13 cellular contexts compared by ENCODE assay signal in the genomic region with DNA sequence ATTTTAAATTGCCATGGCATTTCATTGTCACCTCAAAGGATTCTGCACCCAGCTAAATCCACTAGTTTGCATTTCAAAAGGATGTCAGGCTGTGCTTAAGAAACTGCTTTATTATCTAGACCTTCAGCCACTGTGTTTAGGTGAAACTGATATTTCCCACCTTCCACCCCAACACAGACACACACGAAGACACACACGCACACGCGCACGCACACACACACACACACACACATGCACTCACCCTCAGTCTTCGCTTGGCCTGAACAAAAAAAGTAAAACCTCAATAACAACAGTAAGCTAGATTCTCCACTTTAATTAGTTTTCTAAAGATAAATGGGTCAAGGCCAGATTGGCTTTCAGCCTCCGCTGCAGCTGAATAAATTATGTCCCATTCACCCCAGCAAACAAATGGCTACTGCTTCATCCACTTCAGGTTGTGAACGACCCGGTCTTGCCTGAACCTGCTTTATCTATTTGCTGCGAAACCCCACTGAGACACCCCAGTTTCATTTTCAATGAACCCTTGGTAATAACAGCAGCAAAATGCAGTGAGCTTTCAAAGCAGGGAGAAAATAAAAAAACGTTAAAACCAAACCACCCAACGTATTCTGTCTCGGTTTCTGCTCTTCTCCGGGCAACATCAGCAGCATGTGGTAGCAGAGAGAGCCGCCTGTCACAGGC.
DNase-seq lines count a peak whose midpoint lies in the region; ATAC-seq and TF ChIP-seq lines count a peak whose summit lies in the region.
"Had no signal": no experiment of that assay in that cellular context is flagged by ENCODE, and none has a peak within 500 bp of the region (broad histone marks: within the 10 kb centered on the region; RNA-seq: fewer than 3 reads in every experiment).

No MANE protein-coding gene starts in this region.

- in situ Hi-C loops in IMR-90 (cut with MboI; ENCODE audit: low sequenced_read_pairs), result no loop called here

- H4K8ac ChIP-seq in IMR-90 (ENCODE audit: low read depth in 2 of 2, low read length in 2 of 2), result peak overlapping the region in 1 of 2 experiments; percentile 52; a peak in 3 of 4 replicates

- H3K9me3 Mint-ChIP-seq in CD8-positive, alpha-beta memory T cell, result no peaks in the 10 kb centered on the region
- no peaks in the 10 kb centered on the region for H3K9me3 Mint-ChIP-seq in brain
- H3K9me3 Mint-ChIP-seq in endothelial cell (ENCODE audit: unreplicated experiment), result no peaks in the 10 kb centered on the region

- peak overlapping the region; percentile 39 for H3K27ac ChIP-seq in CD8-positive, alpha-beta memory T cell (ENCODE audit: low read depth, low read length)
- H3K27ac ChIP-seq in IMR-90 (ENCODE audit: insufficient read depth, low read length) (no peak overlapping the region), Peyer's patch (peak overlapping the region in 2 of 4 donors; percentile 15 to 22)
- H3K27ac ChIP-seq: sigmoid colon had no signal

- peak overlapping the region; percentile 37 for H3K4me2 ChIP-seq in IMR-90 (ENCODE audit: low read depth, low read length)

- 76% methylated on average over 5 of the region's 15 CpGs; no CpG with 5 or more reads in 1 of the 2 experiments for WGBS in IMR-90 (ENCODE audit: extremely low coverage in 2 of 2, insufficient read length in 1 of 2), 2 experiments

- no peak overlapping the region for H2AK9ac ChIP-seq in IMR-90 (replicated peaks; ENCODE audit: low read depth, low read length, poor library complexity)

- TF ChIP-seq RAD21 in IMR-90 (IDR thresholded peaks at IDR 0.05; ENCODE audit: low read length), result no peak

- H3K27ac Mint-ChIP-seq in CD8-positive, alpha-beta memory T cell, result peak overlapping the region; percentile 53 to 97 (median 90)
- H3K27ac Mint-ChIP-seq in brain (peak overlapping the region; percentile 77 to 95 (median 93)), endothelial cell (ENCODE audit: unreplicated experiment) (no peak overlapping the region)

- peak overlapping the region; percentile 63 for H2AFZ ChIP-seq in IMR-90 (replicated peaks; ENCODE audit: low read length, poor library complexity)

- no peak for TF ChIP-seq CTCF in IMR-90 (conservative IDR thresholded peaks at IDR 0.05; ENCODE audit: low read depth, low read length)
- no peak for TF ChIP-seq CTCF in brain (conservative IDR thresholded peaks at IDR 0.05)
- no peak for TF ChIP-seq CTCF in endothelial cell (IDR thresholded peaks at IDR 0.05; ENCODE audit: unreplicated experiment)
- no peak for TF ChIP-seq CTCF in Peyer's patch (IDR thresholded peaks at IDR 0.05)

- peak overlapping the region; percentile 96 for H2AK5ac ChIP-seq in IMR-90 (ENCODE audit: low read depth, low read length)

- CTCF ChIA-PET in CD8-positive, alpha-beta memory T cell (lab: Charles Lee), result interaction anchor here (0.9 to 2.5 kb wide), 4 partner anchors 9 to 33 kb away, joined by 3 to 10 read pairs (median 6); no protein-coding TSS in a partner anchor
- CTCF ChIA-PET in IMR-90 (lab: Yijun Ruan, JAX), result interaction anchor here (0.6 to 0.7 kb wide), 2 partner anchors 29 to 355 kb away, joined by 3 to 4 read pairs; no protein-coding TSS in a partner anchor

- H3K23ac ChIP-seq in IMR-90 (ENCODE audit: low read depth, low read length), result peak overlapping the region; percentile 35; the same call in 1 of the 2 replicates

- H3K4me1 ChIP-seq in CD8-positive, alpha-beta memory T cell (ENCODE audit: insufficient read depth, low read length), result no peaks in the 10 kb centered on the region
- H3K4me1 ChIP-seq in IMR-90 (ENCODE audit: control insufficient read depth, insufficient read depth, low read length), result peaks cover 12% of the 10 kb centered on the region
- no peaks in the 10 kb centered on the region for H3K4me1 ChIP-seq in Peyer's patch

- no peaks in the 10 kb centered on the region for H3K79me1 ChIP-seq in IMR-90 (ENCODE audit: low read depth in 1 of 2, low read length in 2 of 2)

- peaks cover 0 to 4% (median 0%) of the 10 kb centered on the region in 3 donors for H3K36me3 Mint-ChIP-seq in CD8-positive, alpha-beta memory T cell
- H3K36me3 Mint-ChIP-seq in brain (no peaks in the 10 kb centered on the region), endothelial cell (ENCODE audit: low read depth, unreplicated experiment) (no peaks in the 10 kb centered on the region)

- H3K27me3 Mint-ChIP-seq in CD8-positive, alpha-beta memory T cell, result peaks cover 0 to 2% of the 10 kb centered on the region in 2 donors
- H3K27me3 Mint-ChIP-seq in brain, result peaks cover 4% of the 10 kb centered on the region
- H3K27me3 Mint-ChIP-seq in endothelial cell (ENCODE audit: unreplicated experiment), result peaks cover 2% of the 10 kb centered on the region

- peak overlapping the region; percentile 20 for H3K18ac ChIP-seq in IMR-90 (ENCODE audit: low read depth, low read length)

- H3K4me3 Mint-ChIP-seq in CD8-positive, alpha-beta memory T cell, result peak overlapping the region; percentile 41 to 90 (median 72)
- peak overlapping the region; percentile 36 to 79 (median 71) for H3K4me3 Mint-ChIP-seq in brain
- no peak overlapping the region for H3K4me3 Mint-ChIP-seq in endothelial cell (ENCODE audit: unreplicated experiment)

- H3K4me1 Mint-ChIP-seq in CD8-positive, alpha-beta memory T cell, result peaks cover 23 to 35% (median 33%) of the 10 kb centered on the region in 3 donors
- H3K4me1 Mint-ChIP-seq in brain (peaks cover 52% of the 10 kb centered on the region), endothelial cell (ENCODE audit: unreplicated experiment) (peaks cover 32% of the 10 kb centered on the region)

- peaks cover 14% of the 10 kb centered on the region for H3K9me1 ChIP-seq in IMR-90 (ENCODE audit: insufficient read depth, low read length)

- H2BK5ac ChIP-seq in IMR-90 (ENCODE audit: low read depth, low read length, poor library complexity, severe bottlenecking), result peak overlapping the region; percentile 63

- peak overlapping the region; percentile 68; the same call in 1 of the 2 replicates for H2BK20ac ChIP-seq in IMR-90 (ENCODE audit: low read depth, low read length)

- no peaks in the 10 kb centered on the region for H3K27me3 ChIP-seq in CD8-positive, alpha-beta memory T cell (ENCODE audit: insufficient read depth, low read length, poor library complexity, severe bottlenecking)
- H3K27me3 ChIP-seq in IMR-90 (ENCODE audit: control insufficient read depth, insufficient read depth, low read length) (no peaks in the 10 kb centered on the region), Peyer's patch (no peaks in the 10 kb centered on the region)
- H3K27me3 ChIP-seq: sigmoid colon had no signal

- no peaks in the 10 kb centered on the region for H3K9me3 ChIP-seq in CD8-positive, alpha-beta memory T cell (ENCODE audit: low read length)
- H3K9me3 ChIP-seq in IMR-90 (ENCODE audit: control insufficient read depth, insufficient read depth, low read length), result no peaks in the 10 kb centered on the region
- H3K9me3 ChIP-seq in Peyer's patch, result no peaks in the 10 kb centered on the region
- H3K9me3 ChIP-seq: sigmoid colon had no signal

- H4K91ac ChIP-seq in IMR-90 (ENCODE audit: insufficient read depth, low read depth, low read length), result peak overlapping the region; percentile 65

- ATAC-seq in GM19395 (IDR thresholded peaks at IDR 0.05; ENCODE audit: unreplicated experiment) (peak; percentile 68), IMR-90 (ENCODE audit: low read depth) (no peak)

- H2BK15ac ChIP-seq in IMR-90 (ENCODE audit: low read depth, low read length), result peak overlapping the region; percentile 84; the same call in 1 of the 3 replicates

- no peak overlapping the region for H3K9ac ChIP-seq in IMR-90 (ENCODE audit: low read depth, low read length)

- POLR2A ChIA-PET in CD8-positive, alpha-beta memory T cell (lab: Charles Lee), result interaction anchor here (1.0 to 1.1 kb wide), 2 partner anchors 11 to 16 kb away, joined by 4 to 8 read pairs; no protein-coding TSS in a partner anchor
- POLR2A ChIA-PET in IMR-90 (lab: Charles Lee; ENCODE audit: unreplicated experiment), result interaction anchor here (0.6 kb wide), 1 partner anchor 539 kb away, joined by 3 read pairs; no protein-coding TSS in a partner anchor

- 0 out of 2 replicates have a peak overlapping the region, but pooled peaks have one; percentile 9 for H4K5ac ChIP-seq in IMR-90 (ENCODE audit: low read depth, low read length)

- TF ChIP-seq POLR2A in IMR-90 (IDR thresholded peaks at IDR 0.05; ENCODE audit: low read depth, low read length) (no peak), Peyer's patch (IDR thresholded peaks at IDR 0.05) (no peak)

- H2BK120ac ChIP-seq in IMR-90 (ENCODE audit: low read depth, low read length), result peak overlapping the region; percentile 82

- no TSS peak for BruUV-seq in IMR-90 (replicated peaks; lab: Mats Ljungman, UMichigan)

- intact Hi-C loops in IMR-90 (cut with micrococcal nuclease), result no loop called here

- peak overlapping the region; percentile 22 for H3K14ac ChIP-seq in IMR-90 (replicated peaks; ENCODE audit: low read depth, low read length)

- H3K4ac ChIP-seq in IMR-90 (ENCODE audit: low read depth, low read length), result peak overlapping the region; percentile 66

- peak in 2 of 5 donors; percentile 14 to 56 for DNase-seq in CD8-positive, alpha-beta memory T cell
- DNase-seq in IMR-90, result no peak
- DNase-seq in endothelial cell (ENCODE audit: low spot score), result no peak
- DNase-seq in Peyer's patch, result no peak
- DNase-seq in NCI-H526 (lab: John Stamatoyannopoulos, UW), result no peak
- DNase-seq in occipital lobe (lab: John Stamatoyannopoulos, UW), result no peak
- DNase-seq: activated gamma-delta T cell, Calu3, head of caudate nucleus, Right ventricle myocardium superior, sigmoid colon had no signal

- dilution Hi-C loops in IMR-90 (cut with HindIII; ENCODE audit: low sequenced_read_pairs, unreplicated experiment), result no loop called here

- no peak overlapping the region for H3K56ac ChIP-seq in IMR-90 (ENCODE audit: extremely low read depth, insufficient read depth, low read length)

- no peak overlapping the region for H3K4me3 ChIP-seq in CD8-positive, alpha-beta memory T cell (ENCODE audit: low read length)
- H3K4me3 ChIP-seq in IMR-90 (ENCODE audit: insufficient read depth, low read depth, low read length), result no peak overlapping the region
- H3K4me3 ChIP-seq in Peyer's patch, result no peak overlapping the region
- H3K4me3 ChIP-seq: sigmoid colon had no signal

- H3K36me3 ChIP-seq in CD8-positive, alpha-beta memory T cell (ENCODE audit: insufficient read depth, low read length), result no peaks in the 10 kb centered on the region
- H3K36me3 ChIP-seq in IMR-90 (ENCODE audit: control insufficient read depth, insufficient read depth, low read length) (no peaks in the 10 kb centered on the region), Peyer's patch (no peaks in the 10 kb centered on the region)
- H3K36me3 ChIP-seq: sigmoid colon had no signal

- no peaks in the 10 kb centered on the region for H4K20me1 ChIP-seq in IMR-90 (ENCODE audit: insufficient read depth, low read length)

TF ChIP-seq in IMR-90, 13 proteins besides CTCF, POLR2A, EP300 and RAD21:
- no peak for TF ChIP-seq RFX5 (IDR thresholded peaks at IDR 0.05; ENCODE audit: low read depth, low read length)
TF ChIP-seq in IMR-90: peak in this region for 0.
